In the genomic region with DNA sequence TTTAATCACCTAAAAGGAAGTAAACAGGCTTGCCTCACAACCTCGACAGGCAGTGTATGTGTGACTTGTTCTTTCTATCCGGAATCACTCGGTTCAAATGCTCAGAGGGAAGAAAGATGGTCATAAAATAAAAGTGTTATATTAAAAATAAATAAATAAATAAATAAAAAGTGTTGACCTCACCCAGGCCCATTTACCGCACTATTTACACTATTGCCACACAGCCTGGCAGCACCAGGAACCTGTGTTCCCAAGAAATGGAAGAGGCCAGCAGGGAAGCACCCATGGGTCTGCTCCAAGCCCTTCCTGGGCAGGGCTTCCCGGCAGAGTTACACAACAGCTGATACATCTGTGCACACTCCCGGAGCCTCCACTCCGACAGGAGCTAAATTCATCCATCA, we compare ENCODE assay signal across 10 cellular contexts.
DNase-seq lines count a peak whose midpoint lies in the region; ATAC-seq and TF ChIP-seq lines count a peak whose summit lies in the region.
"Had no signal": no experiment of that assay in that cellular context is flagged by ENCODE, and none has a peak within 500 bp of the region (broad histone marks: within the 10 kb centered on the region; RNA-seq: fewer than 3 reads in every experiment).

No MANE protein-coding gene starts in this region.

- peak; percentile 90 for ATAC-seq in mucosa of descending colon
- ATAC-seq in activated naive CD8-positive, alpha-beta T cell treated with anti-CD3 and anti-CD28 coated beads, Interleukin-2, amount 50 U/mL, for 24 hours, result no peak
- ATAC-seq in HG02759 (IDR thresholded peaks at IDR 0.05; ENCODE audit: unreplicated experiment), result no peak
- ATAC-seq: naive thymus-derived CD8-positive, alpha-beta T cell had no signal

- intact Hi-C loops in A673 (cut with micrococcal nuclease; ENCODE audit: unreplicated experiment), result no loop called here
- intact Hi-C loops in mucosa of descending colon (cut with DNase I, micrococcal nuclease), result no loop called here

- peaks cover 13% of the 10 kb centered on the region for H3K4me1 ChIP-seq in A673 (ENCODE audit: insufficient read depth, low read length, poor library complexity, severe bottlenecking)
- no peaks in the 10 kb centered on the region for H3K4me1 ChIP-seq in mucosa of descending colon (ENCODE audit: low read depth)

- no peak overlapping the region for H3K27ac Mint-ChIP-seq in activated naive CD8-positive, alpha-beta T cell treated with anti-CD3 and anti-CD28 coated beads, Interleukin-2, amount 50 U/mL, for 24 hours
- H3K27ac Mint-ChIP-seq: activated naive CD8-positive, alpha-beta T cell treated with anti-CD3 and anti-CD28 coated beads, Interleukin-2, amount 10 ng/mL, durations not matched to agents 7 days and 5 days; naive thymus-derived CD8-positive, alpha-beta T cell had no signal

- DNase-seq in A673 (ENCODE audit: low spot score) (peak; percentile 29), NCI-H226 (peak; percentile 96), epithelial cell of prostate (ENCODE audit: low read depth, low spot score) (peak; percentile 45), mucosa of descending colon (peak; percentile 25 to 70 (median 40)), globus pallidus (ENCODE audit: low spot score) (no peak), T-helper 2 cell (no peak)
- no peak for DNase-seq in activated naive CD8-positive, alpha-beta T cell treated with anti-CD3 and anti-CD28 coated beads, Interleukin-2, amount 50 U/mL, for 24 hours
- DNase-seq: activated naive CD8-positive, alpha-beta T cell treated with anti-CD3 and anti-CD28 coated beads, Interleukin-2, amount 10 ng/mL, durations not matched to agents 7 days and 5 days; naive thymus-derived CD8-positive, alpha-beta T cell had no signal

- TF ChIP-seq CTCF in A673 (conservative IDR thresholded peaks at IDR 0.05; ENCODE audit: low read depth, low read length), result no peak
- no peak for TF ChIP-seq CTCF in mucosa of descending colon (IDR thresholded peaks at IDR 0.05)

- no peaks in the 10 kb centered on the region for H3K4me1 Mint-ChIP-seq in activated naive CD8-positive, alpha-beta T cell treated with anti-CD3 and anti-CD28 coated beads, Interleukin-2, amount 50 U/mL, for 24 hours

- POLR2A ChIA-PET in A673 (lab: Charles Lee; ENCODE audit: low non-redundant PET), result interaction anchor here (0.6 kb wide), 1 partner anchor 296 kb away, joined by 3 read pairs; no protein-coding TSS in a partner anchor

- H3K27me3 ChIP-seq in A673 (replicated peaks; ENCODE audit: insufficient read depth, low read depth, low read length, poor library complexity), result no peaks in the 10 kb centered on the region

- no peaks in the 10 kb centered on the region for H3K36me3 Mint-ChIP-seq in activated naive CD8-positive, alpha-beta T cell treated with anti-CD3 and anti-CD28 coated beads, Interleukin-2, amount 50 U/mL, for 24 hours (ENCODE audit: low read depth)
- H3K36me3 Mint-ChIP-seq: activated naive CD8-positive, alpha-beta T cell treated with anti-CD3 and anti-CD28 coated beads, Interleukin-2, amount 10 ng/mL, durations not matched to agents 7 days and 5 days; naive thymus-derived CD8-positive, alpha-beta T cell had no signal

- H3K4me3 ChIP-seq in A673 (ENCODE audit: low read depth, low read length, poor library complexity, severe bottlenecking), result no peak overlapping the region
- no peak overlapping the region for H3K4me3 ChIP-seq in mucosa of descending colon

- BruUV-seq in A673 (replicated peaks; lab: Mats Ljungman, UMichigan), result no TSS peak

- CTCF ChIA-PET in A673 (lab: Charles Lee), result no interaction called here

- H3K36me3 ChIP-seq in A673 (ENCODE audit: insufficient read depth, low read length, poor library complexity, severe bottlenecking) (no peaks in the 10 kb centered on the region), mucosa of descending colon (ENCODE audit: low read depth) (no peaks in the 10 kb centered on the region)

- H3K27ac ChIP-seq in A673 (ENCODE audit: low read depth, low read length, poor library complexity, severe bottlenecking), result no peak overlapping the region
- peak overlapping the region; percentile 69 for H3K27ac ChIP-seq in epithelial cell of prostate

- no peaks in the 10 kb centered on the region for H3K9me3 Mint-ChIP-seq in activated naive CD8-positive, alpha-beta T cell treated with anti-CD3 and anti-CD28 coated beads, Interleukin-2, amount 50 U/mL, for 24 hours
- H3K9me3 Mint-ChIP-seq: activated naive CD8-positive, alpha-beta T cell treated with anti-CD3 and anti-CD28 coated beads, Interleukin-2, amount 10 ng/mL, durations not matched to agents 7 days and 5 days; naive thymus-derived CD8-positive, alpha-beta T cell had no signal

- H3K27me3 Mint-ChIP-seq in activated naive CD8-positive, alpha-beta T cell treated with anti-CD3 and anti-CD28 coated beads, Interleukin-2, amount 50 U/mL, for 24 hours, result peaks cover 5% of the 10 kb centered on the region

- no peak overlapping the region for H3K4me3 Mint-ChIP-seq in activated naive CD8-positive, alpha-beta T cell treated with anti-CD3 and anti-CD28 coated beads, Interleukin-2, amount 50 U/mL, for 24 hours
- H3K4me3 Mint-ChIP-seq: activated naive CD8-positive, alpha-beta T cell treated with anti-CD3 and anti-CD28 coated beads, Interleukin-2, amount 10 ng/mL, durations not matched to agents 7 days and 5 days; naive thymus-derived CD8-positive, alpha-beta T cell had no signal

- H3K9me3 ChIP-seq in A673 (ENCODE audit: low read depth, low read length, poor library complexity, severe bottlenecking) (no peaks in the 10 kb centered on the region), mucosa of descending colon (no peaks in the 10 kb centered on the region)

Comparison
In these comparisons a context has a peak if more than half of its experiments do, and no peak if none do; other contexts are left out.
1. DNase-seq: peak in A673 (single experiment), NCI-H226 (single experiment), epithelial cell of prostate (single experiment) and mucosa of descending colon (3 of 3); none in globus pallidus (single experiment), T-helper 2 cell (0 of 5) and activated naive CD8-positive, alpha-beta T cell treated with anti-CD3 and anti-CD28 coated beads, Interleukin-2, amount 50 U/mL, for 24 hours (single experiment).